17 cellular contexts compared by ENCODE assay signal in the genomic region with DNA sequence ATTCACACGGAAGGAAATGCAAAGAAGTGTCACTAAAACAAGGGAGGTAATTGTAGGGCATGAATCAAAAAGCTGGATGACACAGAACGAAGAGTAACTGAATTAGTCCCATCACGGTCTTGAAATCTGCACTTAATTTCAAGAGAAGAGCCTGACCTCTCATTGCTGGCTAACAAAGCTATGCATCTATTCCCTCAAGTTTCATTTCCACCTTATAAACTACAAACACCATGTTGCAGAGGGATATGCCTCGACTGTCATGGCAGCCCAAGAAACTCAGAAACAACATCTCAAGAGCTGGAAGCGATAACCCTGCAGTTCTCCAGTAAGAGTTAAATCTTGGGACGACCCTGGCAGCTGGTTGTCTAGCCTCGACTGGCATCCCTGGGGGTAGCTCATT.
DNase-seq lines count a peak whose midpoint lies in the region; ATAC-seq and TF ChIP-seq lines count a peak whose summit lies in the region.
"Had no signal": no experiment of that assay in that cellular context is flagged by ENCODE, and none has a peak within 500 bp of the region (broad histone marks: within the 10 kb centered on the region; RNA-seq: fewer than 3 reads in every experiment).

No MANE protein-coding gene starts in this region.

- CTCF ChIA-PET in WTC11 (lab: Charles Lee): interaction anchor here (0.5 kb wide), 1 partner anchor 45 kb away, joined by 4 read pairs; no protein-coding TSS in a partner anchor

- H3K36me3 Mint-ChIP-seq in activated naive CD4-positive, alpha-beta T cell treated with anti-CD3 and anti-CD28 coated beads, Interleukin-2, amount 50 U/mL, for 72 hours: peaks cover 4 to 37% of the 10 kb centered on the region in 2 donors
- peaks cover 19% of the 10 kb centered on the region for H3K36me3 Mint-ChIP-seq in WTC11

- no peak overlapping the region for H3K23ac ChIP-seq in mesenchymal stem cell (ENCODE audit: low read length in 2 of 2)

- H2BK15ac ChIP-seq in mesenchymal stem cell (ENCODE audit: low read depth, poor library complexity, severe bottlenecking): no peak overlapping the region

- peaks cover 94% of the 10 kb centered on the region for H3K4me1 Mint-ChIP-seq in WTC11

- POLR2A ChIA-PET in WTC11 (lab: Charles Lee): no interaction called here

- H2AFZ ChIP-seq in mesenchymal stem cell (ENCODE audit: low read depth, low read length): no peak overlapping the region

- H3K4me2 ChIP-seq in mesenchymal stem cell (ENCODE audit: low read length, poor library complexity, severe bottlenecking): no peak overlapping the region

- peaks cover 33% of the 10 kb centered on the region for H3K79me1 ChIP-seq in mesenchymal stem cell (replicated peaks; ENCODE audit: low read length, poor library complexity, severe bottlenecking)

- H3K27me3 ChIP-seq in mesenchymal stem cell (ENCODE audit: control insufficient read depth in 1 of 2, insufficient read depth in 1 of 2, low read length in 2 of 2): no peaks in the 10 kb centered on the region
- H3K27me3 ChIP-seq in suprapubic skin: no peaks in the 10 kb centered on the region
- H3K27me3 ChIP-seq in BE2C: no peaks in the 10 kb centered on the region
- H3K27me3 ChIP-seq: gastroesophageal sphincter, left lung had no signal

- no peak overlapping the region for H4K91ac ChIP-seq in mesenchymal stem cell (ENCODE audit: low read length)

- H3K36me3 ChIP-seq in mesenchymal stem cell (ENCODE audit: control insufficient read depth in 1 of 2, insufficient read depth in 2 of 2, low read depth in 1 of 2, low read length in 2 of 2) (peaks cover 0 to 9% of the 10 kb centered on the region in 2 experiments), suprapubic skin (no peaks in the 10 kb centered on the region), BE2C (no peaks in the 10 kb centered on the region)
- H3K36me3 ChIP-seq: gastroesophageal sphincter, left lung had no signal

- H3K9me3 Mint-ChIP-seq in activated naive CD4-positive, alpha-beta T cell treated with anti-CD3 and anti-CD28 coated beads, Interleukin-2, amount 50 U/mL, for 72 hours: no peaks in the 10 kb centered on the region
- H3K9me3 Mint-ChIP-seq in WTC11: 0 out of 2 replicates have a peak, but pooled peaks cover 2% of the 10 kb centered on the region
- H3K9me3 Mint-ChIP-seq: HFFc6; T-helper 1 cell treated with Interleukin-12 subunit alpha and Interleukin-12 subunit beta and Interleukin-4 antibody, amounts not matched to agents 30 μg/mL and 1 μg/mL, for 36 hours had no signal

- H3K14ac ChIP-seq in mesenchymal stem cell (ENCODE audit: low read length in 2 of 2): no peak overlapping the region

- H3K27ac ChIP-seq in mesenchymal stem cell (ENCODE audit: low read length, poor library complexity, severe bottlenecking) (no peak overlapping the region), suprapubic skin (peak overlapping the region; percentile 58)
- H3K27ac ChIP-seq: left lung had no signal

- no peak overlapping the region for H2AK5ac ChIP-seq in mesenchymal stem cell (ENCODE audit: low read length, severe bottlenecking)

- no peak overlapping the region for H4K8ac ChIP-seq in mesenchymal stem cell (ENCODE audit: low read length)

- no peak for ATAC-seq in activated naive CD4-positive, alpha-beta T cell treated with anti-CD3 and anti-CD28 coated beads, Interleukin-2, amount 50 U/mL, for 72 hours
- ATAC-seq in WTC11 (no peak), esophagus mucosa (no peak)
- ATAC-seq: stimulated activated naive CD8-positive, alpha-beta T cell treated with anti-CD3 and anti-CD28 coated beads, Interleukin-15, Interleukin-2, amounts not matched to agents 100 U/mL and 50 U/mL, for 24 hours had no signal

- 94% methylated on average over 7 of the region's 7 CpGs for WGBS in mesenchymal stem cell
- WGBS in suprapubic skin: 65% methylated on average over 7 of the region's 7 CpGs

- H3K18ac ChIP-seq in mesenchymal stem cell (ENCODE audit: low read depth in 1 of 2, low read length in 2 of 2): peak overlapping the region; percentile 0 to 61

- no peak overlapping the region for H2BK120ac ChIP-seq in mesenchymal stem cell (ENCODE audit: low read depth, low read length)

- H3K27me3 Mint-ChIP-seq in WTC11 (ENCODE audit: low read depth): no peaks in the 10 kb centered on the region

- H2BK5ac ChIP-seq in mesenchymal stem cell (ENCODE audit: low read depth, low read length, poor library complexity, severe bottlenecking): no peak overlapping the region

- TF ChIP-seq EP300 in suprapubic skin (IDR thresholded peaks at IDR 0.05): no peak

- H3K4me3 Mint-ChIP-seq in WTC11: 0 out of 2 replicates have a peak overlapping the region, but pooled peaks have one; percentile 3
- H3K4me3 Mint-ChIP-seq: HFFc6; T-helper 1 cell treated with Interleukin-12 subunit alpha and Interleukin-12 subunit beta and Interleukin-4 antibody, amounts not matched to agents 30 μg/mL and 1 μg/mL, for 36 hours had no signal

- H3K9ac ChIP-seq in mesenchymal stem cell (ENCODE audit: low read length): no peak overlapping the region

- no peaks in the 10 kb centered on the region for H3K9me3 ChIP-seq in mesenchymal stem cell (ENCODE audit: control insufficient read depth, low read length)
- H3K9me3 ChIP-seq in suprapubic skin: no peaks in the 10 kb centered on the region
- H3K9me3 ChIP-seq in BE2C: no peaks in the 10 kb centered on the region
- H3K9me3 ChIP-seq: gastroesophageal sphincter, left lung had no signal

- peak overlapping the region in 1 of 2 experiments; percentile 90 for H2BK12ac ChIP-seq in mesenchymal stem cell (ENCODE audit: low read length in 2 of 2)

- H3K4me1 ChIP-seq in mesenchymal stem cell (ENCODE audit: control insufficient read depth, insufficient read depth, low read depth, low read length) (peaks cover 6% of the 10 kb centered on the region), suprapubic skin (peaks cover 59% of the 10 kb centered on the region), BE2C (no peaks in the 10 kb centered on the region)

- TF ChIP-seq CTCF in WTC11 (IDR thresholded peaks at IDR 0.05): no peak
- TF ChIP-seq CTCF in suprapubic skin (IDR thresholded peaks at IDR 0.05): no peak
- no peak for TF ChIP-seq CTCF in BE2C (IDR thresholded peaks at IDR 0.05; ENCODE audit: low read depth, low read length)

- H3K4ac ChIP-seq in mesenchymal stem cell (ENCODE audit: low read depth in 1 of 2, low read length in 2 of 2): peak overlapping the region in 1 of 2 experiments; percentile 65

- peak overlapping the region; percentile 61 to 75 for H3K27ac Mint-ChIP-seq in activated naive CD4-positive, alpha-beta T cell treated with anti-CD3 and anti-CD28 coated beads, Interleukin-2, amount 50 U/mL, for 72 hours
- peak overlapping the region; percentile 82 for H3K27ac Mint-ChIP-seq in WTC11
- H3K27ac Mint-ChIP-seq: T-helper 1 cell treated with Interleukin-12 subunit alpha and Interleukin-12 subunit beta and Interleukin-4 antibody, amounts not matched to agents 30 μg/mL and 1 μg/mL, for 36 hours had no signal

- H3K4me3 ChIP-seq in mesenchymal stem cell (ENCODE audit: insufficient read depth in 1 of 2, low read depth in 1 of 2, low read length in 2 of 2) (no peak overlapping the region), suprapubic skin (no peak overlapping the region), BE2C (ENCODE audit: low read depth, low read length) (no peak overlapping the region)
- H3K4me3 ChIP-seq: gastroesophageal sphincter, left lung had no signal

- no peak for DNase-seq in activated naive CD4-positive, alpha-beta T cell treated with anti-CD3 and anti-CD28 coated beads, Interleukin-2, amount 50 U/mL, for 72 hours (ENCODE audit: low spot score in 2 of 2)
- no peak for DNase-seq in activated naive CD4-positive, alpha-beta T cell treated with anti-CD3 and anti-CD28 coated beads, Interleukin-2, amount 50 U/mL, for 16 hours
- DNase-seq in WTC11 (ENCODE audit: low spot score) (no peak), mesenchymal stem cell (no peak), suprapubic skin (ENCODE audit: low spot score in 2 of 2) (no peak), BE2C (no peak)
- DNase-seq in NK-92 treated with Interleukin-12 subunit alpha and Interleukin-12 subunit beta, amount 100 ng/mL, for 24 hours (lab: John Stamatoyannopoulos, UW): no peak
- DNase-seq: activated CD4-positive, CD25-positive, alpha-beta regulatory T cell; cortex of kidney; HFFc6; left lung; NCI-H1694; SHP77 treated with DMSO at 0.1 percent for 48 hours; stimulated activated naive CD8-positive, alpha-beta T cell treated with anti-CD3 and anti-CD28 coated beads, Interleukin-15, Interleukin-2, amounts not matched to agents 100 U/mL and 50 U/mL, for 24 hours had no signal

- TF ChIP-seq POLR2A in suprapubic skin (IDR thresholded peaks at IDR 0.05): no peak

TF ChIP-seq in WTC11, 78 proteins besides CTCF, POLR2A, EP300 and RAD21:
- no peak for TF ChIP-seq ELF4 (CRISPR knock-in tag; IDR thresholded peaks at IDR 0.05; ENCODE audit: low read depth)
- TF ChIP-seq EMX1 (CRISPR knock-in tag; IDR thresholded peaks at IDR 0.05): no peak
- TF ChIP-seq TP53 (CRISPR knock-in tag; IDR thresholded peaks at IDR 0.05): no peak
- no peak for TF ChIP-seq RORB (CRISPR knock-in tag; IDR thresholded peaks at IDR 0.05)
- TF ChIP-seq CBFB (CRISPR knock-in tag; IDR thresholded peaks at IDR 0.05; ENCODE audit: low read depth): no peak
